Comparison of ENCODE assay signal across 1 cellular context in the genomic region with DNA sequence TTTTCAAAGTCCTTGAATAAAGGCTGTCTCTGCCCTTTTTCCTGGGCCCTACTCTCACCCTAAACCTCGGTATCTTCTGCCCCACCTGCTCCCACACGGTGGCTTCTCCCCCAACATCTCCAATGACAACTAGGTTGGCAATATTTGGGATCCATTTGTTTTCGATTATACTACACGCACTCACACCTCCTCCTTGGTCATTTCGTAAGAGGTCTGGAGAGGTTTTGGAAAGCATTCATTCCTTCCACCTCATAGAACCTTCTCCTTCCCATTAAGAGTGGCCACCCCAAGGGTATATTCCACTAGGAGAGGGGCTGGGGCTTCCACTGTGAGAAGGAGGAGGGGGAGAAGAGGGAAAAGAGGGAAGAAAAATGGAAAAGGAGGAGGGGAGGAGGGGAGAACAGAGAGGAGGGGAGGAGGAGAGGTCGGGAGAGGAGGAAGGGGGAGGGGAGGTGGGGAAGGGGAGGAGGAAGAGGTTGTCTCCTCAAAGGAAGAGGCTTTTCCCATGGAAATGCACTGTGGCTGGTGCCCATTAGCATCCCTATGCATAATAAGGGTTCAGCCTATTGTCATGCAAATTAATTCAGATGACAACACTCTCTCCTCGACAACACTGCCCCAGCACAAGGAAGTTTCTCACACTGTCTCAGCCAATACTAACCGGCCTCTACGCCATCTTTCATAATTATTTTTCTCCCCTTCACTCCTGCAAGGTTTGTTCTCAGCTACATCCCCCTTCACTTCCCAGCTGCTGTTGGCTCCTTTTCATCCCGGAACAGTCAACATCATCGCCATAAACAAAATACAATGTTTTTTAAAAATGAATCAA.
TF ChIP-seq lines count a peak whose summit lies in the region.

No MANE protein-coding gene starts in this region.

TF ChIP-seq in WTC11, 78 proteins besides CTCF, POLR2A, EP300 and RAD21 (continued from another document and continues in another):
- TF ChIP-seq, protein P1, sequence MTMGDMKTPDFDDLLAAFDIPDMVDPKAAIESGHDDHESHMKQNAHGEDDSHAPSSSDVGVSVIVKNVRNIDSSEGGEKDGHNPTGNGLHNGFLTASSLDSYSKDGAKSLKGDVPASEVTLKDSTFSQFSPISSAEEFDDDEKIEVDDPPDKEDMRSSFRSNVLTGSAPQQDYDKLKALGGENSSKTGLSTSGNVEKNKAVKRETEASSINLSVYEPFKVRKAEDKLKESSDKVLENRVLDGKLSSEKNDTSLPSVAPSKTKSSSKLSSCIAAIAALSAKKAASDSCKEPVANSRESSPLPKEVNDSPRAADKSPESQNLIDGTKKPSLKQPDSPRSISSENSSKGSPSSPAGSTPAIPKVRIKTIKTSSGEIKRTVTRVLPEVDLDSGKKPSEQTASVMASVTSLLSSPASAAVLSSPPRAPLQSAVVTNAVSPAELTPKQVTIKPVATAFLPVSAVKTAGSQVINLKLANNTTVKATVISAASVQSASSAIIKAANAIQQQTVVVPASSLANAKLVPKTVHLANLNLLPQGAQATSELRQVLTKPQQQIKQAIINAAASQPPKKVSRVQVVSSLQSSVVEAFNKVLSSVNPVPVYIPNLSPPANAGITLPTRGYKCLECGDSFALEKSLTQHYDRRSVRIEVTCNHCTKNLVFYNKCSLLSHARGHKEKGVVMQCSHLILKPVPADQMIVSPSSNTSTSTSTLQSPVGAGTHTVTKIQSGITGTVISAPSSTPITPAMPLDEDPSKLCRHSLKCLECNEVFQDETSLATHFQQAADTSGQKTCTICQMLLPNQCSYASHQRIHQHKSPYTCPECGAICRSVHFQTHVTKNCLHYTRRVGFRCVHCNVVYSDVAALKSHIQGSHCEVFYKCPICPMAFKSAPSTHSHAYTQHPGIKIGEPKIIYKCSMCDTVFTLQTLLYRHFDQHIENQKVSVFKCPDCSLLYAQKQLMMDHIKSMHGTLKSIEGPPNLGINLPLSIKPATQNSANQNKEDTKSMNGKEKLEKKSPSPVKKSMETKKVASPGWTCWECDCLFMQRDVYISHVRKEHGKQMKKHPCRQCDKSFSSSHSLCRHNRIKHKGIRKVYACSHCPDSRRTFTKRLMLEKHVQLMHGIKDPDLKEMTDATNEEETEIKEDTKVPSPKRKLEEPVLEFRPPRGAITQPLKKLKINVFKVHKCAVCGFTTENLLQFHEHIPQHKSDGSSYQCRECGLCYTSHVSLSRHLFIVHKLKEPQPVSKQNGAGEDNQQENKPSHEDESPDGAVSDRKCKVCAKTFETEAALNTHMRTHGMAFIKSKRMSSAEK (CRISPR knock-in tag; IDR thresholded peaks at IDR 0.05; ENCODE audit: borderline replicate concordance), result 0 out of 2 replicates have a peak, but pooled peaks have one; percentile 36
- no peak for TF ChIP-seq ETV6 (CRISPR knock-in tag; IDR thresholded peaks at IDR 0.05)
- no peak for TF ChIP-seq CREM (CRISPR knock-in tag; IDR thresholded peaks at IDR 0.05)
- no peak for TF ChIP-seq NFE2L1 (CRISPR knock-in tag; IDR thresholded peaks at IDR 0.05)
- TF ChIP-seq NFYB (CRISPR knock-in tag; conservative IDR thresholded peaks at IDR 0.05; ENCODE audit: low read depth), result no peak
- no peak for TF ChIP-seq SMAD3 (CRISPR knock-in tag; IDR thresholded peaks at IDR 0.05; ENCODE audit: borderline replicate concordance)
- TF ChIP-seq GABPB1 (CRISPR knock-in tag; IDR thresholded peaks at IDR 0.05), result no peak
- TF ChIP-seq, protein P2, sequence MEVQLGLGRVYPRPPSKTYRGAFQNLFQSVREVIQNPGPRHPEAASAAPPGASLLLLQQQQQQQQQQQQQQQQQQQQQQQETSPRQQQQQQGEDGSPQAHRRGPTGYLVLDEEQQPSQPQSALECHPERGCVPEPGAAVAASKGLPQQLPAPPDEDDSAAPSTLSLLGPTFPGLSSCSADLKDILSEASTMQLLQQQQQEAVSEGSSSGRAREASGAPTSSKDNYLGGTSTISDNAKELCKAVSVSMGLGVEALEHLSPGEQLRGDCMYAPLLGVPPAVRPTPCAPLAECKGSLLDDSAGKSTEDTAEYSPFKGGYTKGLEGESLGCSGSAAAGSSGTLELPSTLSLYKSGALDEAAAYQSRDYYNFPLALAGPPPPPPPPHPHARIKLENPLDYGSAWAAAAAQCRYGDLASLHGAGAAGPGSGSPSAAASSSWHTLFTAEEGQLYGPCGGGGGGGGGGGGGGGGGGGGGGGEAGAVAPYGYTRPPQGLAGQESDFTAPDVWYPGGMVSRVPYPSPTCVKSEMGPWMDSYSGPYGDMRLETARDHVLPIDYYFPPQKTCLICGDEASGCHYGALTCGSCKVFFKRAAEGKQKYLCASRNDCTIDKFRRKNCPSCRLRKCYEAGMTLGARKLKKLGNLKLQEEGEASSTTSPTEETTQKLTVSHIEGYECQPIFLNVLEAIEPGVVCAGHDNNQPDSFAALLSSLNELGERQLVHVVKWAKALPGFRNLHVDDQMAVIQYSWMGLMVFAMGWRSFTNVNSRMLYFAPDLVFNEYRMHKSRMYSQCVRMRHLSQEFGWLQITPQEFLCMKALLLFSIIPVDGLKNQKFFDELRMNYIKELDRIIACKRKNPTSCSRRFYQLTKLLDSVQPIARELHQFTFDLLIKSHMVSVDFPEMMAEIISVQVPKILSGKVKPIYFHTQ (CRISPR knock-in tag; IDR thresholded peaks at IDR 0.05), result peak; percentile 5; the same call in 1 of the 2 replicates
- no peak for TF ChIP-seq ESRRA (CRISPR knock-in tag; IDR thresholded peaks at IDR 0.05; ENCODE audit: borderline replicate concordance)
- TF ChIP-seq, protein P3, sequence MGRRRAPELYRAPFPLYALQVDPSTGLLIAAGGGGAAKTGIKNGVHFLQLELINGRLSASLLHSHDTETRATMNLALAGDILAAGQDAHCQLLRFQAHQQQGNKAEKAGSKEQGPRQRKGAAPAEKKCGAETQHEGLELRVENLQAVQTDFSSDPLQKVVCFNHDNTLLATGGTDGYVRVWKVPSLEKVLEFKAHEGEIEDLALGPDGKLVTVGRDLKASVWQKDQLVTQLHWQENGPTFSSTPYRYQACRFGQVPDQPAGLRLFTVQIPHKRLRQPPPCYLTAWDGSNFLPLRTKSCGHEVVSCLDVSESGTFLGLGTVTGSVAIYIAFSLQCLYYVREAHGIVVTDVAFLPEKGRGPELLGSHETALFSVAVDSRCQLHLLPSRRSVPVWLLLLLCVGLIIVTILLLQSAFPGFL (CRISPR knock-in tag; IDR thresholded peaks at IDR 0.05; ENCODE audit: borderline replicate concordance), result no peak
- 0 out of 2 replicates have a peak, but pooled peaks have one; percentile 32 for TF ChIP-seq ZNF396 (CRISPR knock-in tag; IDR thresholded peaks at IDR 0.05; ENCODE audit: borderline replicate concordance)
- peak; percentile 14 for TF ChIP-seq SP1 (CRISPR knock-in tag; conservative IDR thresholded peaks at IDR 0.05)
- TF ChIP-seq, protein P4, sequence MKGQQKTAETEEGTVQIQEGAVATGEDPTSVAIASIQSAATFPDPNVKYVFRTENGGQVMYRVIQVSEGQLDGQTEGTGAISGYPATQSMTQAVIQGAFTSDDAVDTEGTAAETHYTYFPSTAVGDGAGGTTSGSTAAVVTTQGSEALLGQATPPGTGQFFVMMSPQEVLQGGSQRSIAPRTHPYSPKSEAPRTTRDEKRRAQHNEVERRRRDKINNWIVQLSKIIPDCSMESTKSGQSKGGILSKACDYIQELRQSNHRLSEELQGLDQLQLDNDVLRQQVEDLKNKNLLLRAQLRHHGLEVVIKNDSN (CRISPR knock-in tag; IDR thresholded peaks at IDR 0.05), result no peak
- TF ChIP-seq FOXJ3 (CRISPR knock-in tag; IDR thresholded peaks at IDR 0.05; ENCODE audit: borderline replicate concordance), result no peak
- TF ChIP-seq, protein P5, sequence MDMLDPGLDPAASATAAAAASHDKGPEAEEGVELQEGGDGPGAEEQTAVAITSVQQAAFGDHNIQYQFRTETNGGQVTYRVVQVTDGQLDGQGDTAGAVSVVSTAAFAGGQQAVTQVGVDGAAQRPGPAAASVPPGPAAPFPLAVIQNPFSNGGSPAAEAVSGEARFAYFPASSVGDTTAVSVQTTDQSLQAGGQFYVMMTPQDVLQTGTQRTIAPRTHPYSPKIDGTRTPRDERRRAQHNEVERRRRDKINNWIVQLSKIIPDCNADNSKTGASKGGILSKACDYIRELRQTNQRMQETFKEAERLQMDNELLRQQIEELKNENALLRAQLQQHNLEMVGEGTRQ (CRISPR knock-in tag; IDR thresholded peaks at IDR 0.05), result no peak
- no peak for TF ChIP-seq KAT7 (CRISPR knock-in tag; IDR thresholded peaks at IDR 0.05; ENCODE audit: borderline replicate concordance)
- TF ChIP-seq, protein P6, sequence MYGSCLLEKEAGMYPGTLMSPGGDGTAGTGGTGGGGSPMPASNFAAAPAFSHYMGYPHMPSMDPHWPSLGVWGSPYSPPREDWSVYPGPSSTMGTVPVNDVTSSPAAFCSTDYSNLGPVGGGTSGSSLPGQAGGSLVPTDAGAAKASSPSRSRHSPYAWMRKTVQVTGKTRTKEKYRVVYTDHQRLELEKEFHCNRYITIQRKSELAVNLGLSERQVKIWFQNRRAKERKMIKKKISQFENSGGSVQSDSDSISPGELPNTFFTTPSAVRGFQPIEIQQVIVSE (CRISPR knock-in tag; IDR thresholded peaks at IDR 0.05; ENCODE audit: borderline replicate concordance), result no peak
- TF ChIP-seq CBFB (CRISPR knock-in tag; IDR thresholded peaks at IDR 0.05; ENCODE audit: low read depth), result no peak
- peak; percentile 42; the same call in 1 of the 2 replicates for TF ChIP-seq ZNF263 (CRISPR knock-in tag; IDR thresholded peaks at IDR 0.05; ENCODE audit: low read depth)
- TF ChIP-seq, protein P7, sequence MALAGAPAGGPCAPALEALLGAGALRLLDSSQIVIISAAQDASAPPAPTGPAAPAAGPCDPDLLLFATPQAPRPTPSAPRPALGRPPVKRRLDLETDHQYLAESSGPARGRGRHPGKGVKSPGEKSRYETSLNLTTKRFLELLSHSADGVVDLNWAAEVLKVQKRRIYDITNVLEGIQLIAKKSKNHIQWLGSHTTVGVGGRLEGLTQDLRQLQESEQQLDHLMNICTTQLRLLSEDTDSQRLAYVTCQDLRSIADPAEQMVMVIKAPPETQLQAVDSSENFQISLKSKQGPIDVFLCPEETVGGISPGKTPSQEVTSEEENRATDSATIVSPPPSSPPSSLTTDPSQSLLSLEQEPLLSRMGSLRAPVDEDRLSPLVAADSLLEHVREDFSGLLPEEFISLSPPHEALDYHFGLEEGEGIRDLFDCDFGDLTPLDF (CRISPR knock-in tag; IDR thresholded peaks at IDR 0.05), result no peak
- TF ChIP-seq IRF2 (CRISPR knock-in tag; IDR thresholded peaks at IDR 0.05; ENCODE audit: borderline replicate concordance, low read depth), result no peak
- TF ChIP-seq, protein P8, sequence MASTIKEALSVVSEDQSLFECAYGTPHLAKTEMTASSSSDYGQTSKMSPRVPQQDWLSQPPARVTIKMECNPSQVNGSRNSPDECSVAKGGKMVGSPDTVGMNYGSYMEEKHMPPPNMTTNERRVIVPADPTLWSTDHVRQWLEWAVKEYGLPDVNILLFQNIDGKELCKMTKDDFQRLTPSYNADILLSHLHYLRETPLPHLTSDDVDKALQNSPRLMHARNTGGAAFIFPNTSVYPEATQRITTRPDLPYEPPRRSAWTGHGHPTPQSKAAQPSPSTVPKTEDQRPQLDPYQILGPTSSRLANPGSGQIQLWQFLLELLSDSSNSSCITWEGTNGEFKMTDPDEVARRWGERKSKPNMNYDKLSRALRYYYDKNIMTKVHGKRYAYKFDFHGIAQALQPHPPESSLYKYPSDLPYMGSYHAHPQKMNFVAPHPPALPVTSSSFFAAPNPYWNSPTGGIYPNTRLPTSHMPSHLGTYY (CRISPR knock-in tag; IDR thresholded peaks at IDR 0.05), result no peak
- no peak for TF ChIP-seq JAZF1 (CRISPR knock-in tag; IDR thresholded peaks at IDR 0.05)
- no peak for TF ChIP-seq PRRX2 (CRISPR knock-in tag; IDR thresholded peaks at IDR 0.05)
- peak; percentile 46; the same call in 1 of the 2 replicates for TF ChIP-seq TEAD1 (CRISPR knock-in tag; IDR thresholded peaks at IDR 0.05)
- TF ChIP-seq FOXK1 (CRISPR knock-in tag; IDR thresholded peaks at IDR 0.05), result peak; percentile 54; the same call in 1 of the 2 replicates
- no peak for TF ChIP-seq EMX1 (CRISPR knock-in tag; IDR thresholded peaks at IDR 0.05)
- no peak for TF ChIP-seq TCF7 (CRISPR knock-in tag; IDR thresholded peaks at IDR 0.05; ENCODE audit: low read depth)
- TF ChIP-seq, protein P9, sequence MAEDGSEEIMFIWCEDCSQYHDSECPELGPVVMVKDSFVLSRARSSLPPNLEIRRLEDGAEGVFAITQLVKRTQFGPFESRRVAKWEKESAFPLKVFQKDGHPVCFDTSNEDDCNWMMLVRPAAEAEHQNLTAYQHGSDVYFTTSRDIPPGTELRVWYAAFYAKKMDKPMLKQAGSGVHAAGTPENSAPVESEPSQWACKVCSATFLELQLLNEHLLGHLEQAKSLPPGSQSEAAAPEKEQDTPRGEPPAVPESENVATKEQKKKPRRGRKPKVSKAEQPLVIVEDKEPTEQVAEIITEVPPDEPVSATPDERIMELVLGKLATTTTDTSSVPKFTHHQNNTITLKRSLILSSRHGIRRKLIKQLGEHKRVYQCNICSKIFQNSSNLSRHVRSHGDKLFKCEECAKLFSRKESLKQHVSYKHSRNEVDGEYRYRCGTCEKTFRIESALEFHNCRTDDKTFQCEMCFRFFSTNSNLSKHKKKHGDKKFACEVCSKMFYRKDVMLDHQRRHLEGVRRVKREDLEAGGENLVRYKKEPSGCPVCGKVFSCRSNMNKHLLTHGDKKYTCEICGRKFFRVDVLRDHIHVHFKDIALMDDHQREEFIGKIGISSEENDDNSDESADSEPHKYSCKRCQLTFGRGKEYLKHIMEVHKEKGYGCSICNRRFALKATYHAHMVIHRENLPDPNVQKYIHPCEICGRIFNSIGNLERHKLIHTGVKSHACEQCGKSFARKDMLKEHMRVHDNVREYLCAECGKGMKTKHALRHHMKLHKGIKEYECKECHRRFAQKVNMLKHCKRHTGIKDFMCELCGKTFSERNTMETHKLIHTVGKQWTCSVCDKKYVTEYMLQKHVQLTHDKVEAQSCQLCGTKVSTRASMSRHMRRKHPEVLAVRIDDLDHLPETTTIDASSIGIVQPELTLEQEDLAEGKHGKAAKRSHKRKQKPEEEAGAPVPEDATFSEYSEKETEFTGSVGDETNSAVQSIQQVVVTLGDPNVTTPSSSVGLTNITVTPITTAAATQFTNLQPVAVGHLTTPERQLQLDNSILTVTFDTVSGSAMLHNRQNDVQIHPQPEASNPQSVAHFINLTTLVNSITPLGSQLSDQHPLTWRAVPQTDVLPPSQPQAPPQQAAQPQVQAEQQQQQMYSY (CRISPR knock-in tag; IDR thresholded peaks at IDR 0.05), result no peak
- TF ChIP-seq, protein P10, sequence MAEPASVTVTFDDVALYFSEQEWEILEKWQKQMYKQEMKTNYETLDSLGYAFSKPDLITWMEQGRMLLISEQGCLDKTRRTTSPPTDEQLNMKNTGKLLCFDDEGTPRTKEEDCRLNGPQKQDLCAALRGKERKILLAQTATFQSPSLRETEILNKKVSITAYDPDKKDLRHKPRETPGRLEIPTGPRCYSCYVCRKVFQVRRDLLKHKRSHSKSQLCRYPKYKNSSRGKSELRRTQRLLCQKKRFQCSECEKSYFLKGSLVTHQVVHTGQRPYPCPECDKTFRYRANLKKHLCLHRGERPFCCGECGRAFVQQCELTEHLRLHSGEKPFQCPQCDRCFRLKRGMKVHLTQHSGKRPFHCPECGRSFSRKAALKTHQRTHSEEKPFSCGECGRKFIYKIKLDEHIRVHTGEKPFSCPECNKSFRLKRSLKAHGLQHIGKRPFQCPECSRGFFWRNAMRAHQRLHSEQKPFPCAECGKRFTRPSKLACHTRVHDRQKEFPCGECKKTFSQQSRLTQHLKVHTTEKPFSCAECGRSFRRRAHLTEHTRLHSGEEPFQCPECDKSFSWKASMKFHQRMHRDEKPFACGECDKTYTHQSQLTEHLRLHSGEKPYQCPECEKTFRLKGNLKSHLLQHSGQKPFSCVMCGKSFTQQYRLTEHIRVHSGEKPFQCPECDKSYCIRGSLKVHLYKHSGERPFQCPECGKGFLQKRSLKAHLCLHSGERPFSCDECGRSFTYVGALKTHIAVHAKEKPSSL (CRISPR knock-in tag; conservative IDR thresholded peaks at IDR 0.05), result no peak
- no peak for TF ChIP-seq MXD4 (CRISPR knock-in tag; IDR thresholded peaks at IDR 0.05; ENCODE audit: borderline replicate concordance)
- TF ChIP-seq ZNF671 (CRISPR knock-in tag; IDR thresholded peaks at IDR 0.05), result no peak
- TF ChIP-seq HMGA2 (CRISPR knock-in tag; IDR thresholded peaks at IDR 0.05), result no peak
- TF ChIP-seq ZNF317 (CRISPR knock-in tag; IDR thresholded peaks at IDR 0.05; ENCODE audit: borderline replicate concordance, low read depth), result no peak
- no peak for TF ChIP-seq NFATC4 (CRISPR knock-in tag; IDR thresholded peaks at IDR 0.05)
- no peak for TF ChIP-seq RORB (CRISPR knock-in tag; IDR thresholded peaks at IDR 0.05)
